Comparison of ENCODE assay signal across 15 cellular contexts in genomic region chr10:30862486-30862885, GRCh38.
A peak's percentile ranks its signal among the peaks of the same experiment; 100 is the strongest.
DNase-seq lines count a peak whose midpoint lies in the region; ATAC-seq and TF ChIP-seq lines count a peak whose summit lies in the region.
"Had no signal": no experiment of that assay in that cellular context is flagged by ENCODE, and none has a peak within 500 bp of the region (broad histone marks: within the 10 kb centered on the region; RNA-seq: fewer than 3 reads in every experiment).

No MANE protein-coding gene starts in this region.

- ATAC-seq in SK-N-SH treated with all-trans-retinoic acid at 6 μM for 48 hours (no peak), gastroesophageal sphincter (peak; percentile 55)
- ATAC-seq in naive thymus-derived CD8-positive, alpha-beta T cell = no peak
- ATAC-seq: activated T-helper 17 cell treated with anti-CD3 and anti-CD28 coated beads, Interleukin-2, amount 50 U/mL, for 72 hours had no signal

- peaks cover 0 to 14% of the 10 kb centered on the region in 2 experiments; a peak in 1 of 4 replicates for H3K4me1 ChIP-seq in SK-N-SH (ENCODE audit: control insufficient read depth in 1 of 2, insufficient read depth in 2 of 2, low read depth in 1 of 2, low read length in 1 of 2)
- H3K4me1 ChIP-seq in gastroesophageal sphincter = peaks cover 0 to 20% (median 0%) of the 10 kb centered on the region in 3 donors
- H3K4me1 ChIP-seq in thyroid gland = peaks cover 6 to 39% of the 10 kb centered on the region in 2 donors

- TF ChIP-seq POLR2A in gastroesophageal sphincter (IDR thresholded peaks at IDR 0.05) = no peak
- TF ChIP-seq POLR2A in thyroid gland (IDR thresholded peaks at IDR 0.05) = no peak

- H3K4me1 Mint-ChIP-seq in naive thymus-derived CD8-positive, alpha-beta T cell = no peaks in the 10 kb centered on the region
- H3K4me1 Mint-ChIP-seq: activated T-helper 17 cell treated with anti-CD3 and anti-CD28 coated beads, Interleukin-2, amount 50 U/mL, for 72 hours had no signal

- H3F3A ChIP-seq in SK-N-SH (replicated peaks; ENCODE audit: insufficient read depth) = no peaks in the 10 kb centered on the region

- TF ChIP-seq CTCF in SK-N-SH (IDR thresholded peaks at IDR 0.05) = no peak
- TF ChIP-seq CTCF in gastroesophageal sphincter (IDR thresholded peaks at IDR 0.05) = no peak
- TF ChIP-seq CTCF in thyroid gland (IDR thresholded peaks at IDR 0.05) = no peak

- no peaks in the 10 kb centered on the region for H3K9me3 ChIP-seq in SK-N-SH
- no peaks in the 10 kb centered on the region for H3K9me3 ChIP-seq in gastroesophageal sphincter
- H3K9me3 ChIP-seq in thyroid gland = no peaks in the 10 kb centered on the region

- H3K9ac ChIP-seq in SK-N-SH = no peak overlapping the region

- no peak for DNase-seq in SK-N-SH
- DNase-seq in SIG-M5 (lab: John Stamatoyannopoulos, UW) = peak; percentile 61
- no peak for DNase-seq in thyroid gland
- DNase-seq in naive thymus-derived CD8-positive, alpha-beta T cell = no peak
- DNase-seq in C1 segment of cervical spinal cord (lab: John Stamatoyannopoulos, UW) = no peak
- DNase-seq in activated CD8-positive, alpha-beta memory T cell treated with anti-CD3 and anti-CD28 coated beads, Interleukin-2, amount 50 U/mL, for 48 hours = no peak
- DNase-seq: activated CD4-positive, CD25-positive, alpha-beta regulatory T cell; dermis blood vessel endothelial cell; NCI-H187 treated with DMSO at 0.1 percent for 48 hours; nucleus accumbens had no signal

- H3K4me3 ChIP-seq in SK-N-SH (ENCODE audit: low read depth in 2 of 2, low read length in 1 of 2) (no peak overlapping the region), gastroesophageal sphincter (no peak overlapping the region), thyroid gland (replicated peaks in 1 of 3) (no peak overlapping the region)

- no peaks in the 10 kb centered on the region for H3K79me2 ChIP-seq in SK-N-SH (ENCODE audit: insufficient read depth)

- WGBS in SK-N-SH (ENCODE audit: low lambda C conversion rate) = 88% methylated on average over 2 of the region's 2 CpGs
- 40 to 78% methylated on average over 1 of the region's 2 CpGs for WGBS in gastroesophageal sphincter (ENCODE audit: low coverage in 1 of 2), 2 donors
- WGBS in thyroid gland, 2 donors = 62 to 71% methylated on average over 2 of the region's 2 CpGs

- no peak overlapping the region for H3K27ac Mint-ChIP-seq in naive thymus-derived CD8-positive, alpha-beta T cell
- H3K27ac Mint-ChIP-seq: activated T-helper 17 cell treated with anti-CD3 and anti-CD28 coated beads, Interleukin-2, amount 50 U/mL, for 72 hours had no signal

- H3K4me3 Mint-ChIP-seq in naive thymus-derived CD8-positive, alpha-beta T cell = no peak overlapping the region
- H3K4me3 Mint-ChIP-seq: activated T-helper 17 cell treated with anti-CD3 and anti-CD28 coated beads, Interleukin-2, amount 50 U/mL, for 72 hours had no signal

- H3K36me3 Mint-ChIP-seq in naive thymus-derived CD8-positive, alpha-beta T cell = no peaks in the 10 kb centered on the region

- intact Hi-C loops in thyroid gland (cut with DNase I) = no loop called here

- H4K20me1 ChIP-seq in SK-N-SH (ENCODE audit: insufficient read depth) = no peaks in the 10 kb centered on the region

- H3K36me3 ChIP-seq in SK-N-SH (replicated peaks in 1 of 2; ENCODE audit: control insufficient read depth in 1 of 2, insufficient read depth in 2 of 2, low read length in 1 of 2) (no peaks in the 10 kb centered on the region), gastroesophageal sphincter (no peaks in the 10 kb centered on the region), thyroid gland (no peaks in the 10 kb centered on the region)

- H3K27me3 ChIP-seq in SK-N-SH (ENCODE audit: insufficient read depth) (no peaks in the 10 kb centered on the region), gastroesophageal sphincter (no peaks in the 10 kb centered on the region), thyroid gland (no peaks in the 10 kb centered on the region)

- TF ChIP-seq EP300 in SK-N-SH (IDR thresholded peaks at IDR 0.05; ENCODE audit: borderline replicate concordance in 1 of 2, low read depth in 1 of 2, low read length in 1 of 2) = no peak
- TF ChIP-seq EP300 in gastroesophageal sphincter (IDR thresholded peaks at IDR 0.05) = no peak

- H2AFZ ChIP-seq in SK-N-SH (ENCODE audit: low read depth) = no peak overlapping the region

- POLR2A ChIA-PET in SK-N-SH (lab: Yijun Ruan, JAX) = no interaction called here
- POLR2A ChIA-PET in naive thymus-derived CD8-positive, alpha-beta T cell (lab: Charles Lee) = no interaction called here

- no peaks in the 10 kb centered on the region for H3K27me3 Mint-ChIP-seq in naive thymus-derived CD8-positive, alpha-beta T cell
- H3K27me3 Mint-ChIP-seq: activated T-helper 17 cell treated with anti-CD3 and anti-CD28 coated beads, Interleukin-2, amount 50 U/mL, for 72 hours had no signal

- no peak for TF ChIP-seq RAD21 in SK-N-SH (IDR thresholded peaks at IDR 0.05; ENCODE audit: low read length)

- no peaks in the 10 kb centered on the region for H3K9me3 Mint-ChIP-seq in naive thymus-derived CD8-positive, alpha-beta T cell
- H3K9me3 Mint-ChIP-seq: activated T-helper 17 cell treated with anti-CD3 and anti-CD28 coated beads, Interleukin-2, amount 50 U/mL, for 72 hours had no signal

- H3K27ac ChIP-seq in SK-N-SH (ENCODE audit: low read depth in 2 of 2, low read length in 1 of 2) = no peak overlapping the region
- H3K27ac ChIP-seq in gastroesophageal sphincter = peak overlapping the region in 3 of 4 donors; percentile 42 to 71 (median 47)
- H3K27ac ChIP-seq in thyroid gland = peak overlapping the region; percentile 24 to 47 (median 40)
- H3K27ac ChIP-seq: 22Rv1, RWPE1 had no signal

- CTCF ChIA-PET in SK-N-SH (lab: Yijun Ruan, JAX) = no interaction called here

- no peak overlapping the region for H3K4me2 ChIP-seq in SK-N-SH

- no peaks in the 10 kb centered on the region for H3K9me2 ChIP-seq in SK-N-SH

TF ChIP-seq in SK-N-SH, 30 proteins besides CTCF, POLR2A, EP300 and RAD21:
- TF ChIP-seq EZH2phosphoT487 (IDR thresholded peaks at IDR 0.05; ENCODE audit: borderline replicate concordance, low read depth) (no peak), TCF12 (IDR thresholded peaks at IDR 0.05) (peak; percentile 41; the same call in 1 of the 2 replicates)

TF ChIP-seq in SK-N-SH treated with all-trans-retinoic acid at 6 μM for 48 hours, 23 proteins besides CTCF, POLR2A, EP300 and RAD21:
- no peak for TF ChIP-seq RARB (CRISPR knock-in tag; IDR thresholded peaks at IDR 0.05)

Comparison
In these comparisons a context has a peak if more than half of its experiments do, and no peak if none do; other contexts are left out.
1. H3K27ac ChIP-seq: peak in gastroesophageal sphincter (3 of 4) and thyroid gland (3 of 3); none in SK-N-SH (0 of 2).